ENCODE assay signal across 8 cellular contexts in the genomic region with DNA sequence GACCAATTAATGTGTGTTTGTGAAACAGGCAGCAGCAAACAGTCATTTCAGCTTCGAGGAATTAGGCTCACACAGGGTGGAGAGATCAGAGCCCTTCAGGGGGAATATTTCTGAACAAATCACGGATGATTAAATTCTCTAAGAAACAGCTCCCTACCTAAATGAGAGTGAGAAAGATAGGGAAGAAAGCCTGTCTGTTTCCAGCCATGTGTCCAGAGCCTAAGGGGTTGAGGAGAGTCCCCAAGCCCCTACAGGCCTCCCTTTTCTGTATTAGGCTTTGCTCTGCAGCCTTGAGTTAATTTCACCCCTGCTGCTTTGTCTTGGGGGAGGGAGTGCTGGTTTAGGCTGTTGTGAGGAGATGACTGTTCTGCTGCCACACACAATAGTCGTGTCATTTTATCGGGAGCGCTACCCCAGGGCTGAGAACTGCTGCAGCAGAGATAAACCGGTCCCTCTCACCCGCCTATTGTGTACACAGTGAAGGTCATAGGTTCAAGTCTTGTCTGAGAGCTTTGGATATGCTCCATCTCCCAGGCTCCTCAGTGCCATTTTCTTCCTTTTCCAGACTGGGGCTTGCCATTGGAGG. TPM values are rescaled to one million over a fixed set of nuclear protein-coding genes. Genes with fewer than 3 reads are reported as not detected.
A peak's percentile ranks its signal among the peaks of the same experiment; 100 is the strongest.
DNase-seq lines count a peak whose midpoint lies in the region; ATAC-seq, FAIRE-seq and TF ChIP-seq lines count a peak whose summit lies in the region.

No MANE protein-coding gene starts in this region.

- H3K36me3 Mint-ChIP-seq in astrocyte (ENCODE audit: low read depth, unreplicated experiment) = peaks cover 2% of the 10 kb centered on the region

- H3K27me3 ChIP-seq in astrocyte (ENCODE audit: insufficient read depth, low read length) (no peaks in the 10 kb centered on the region), iPS-15b (ENCODE audit: control insufficient read depth, insufficient read depth, low read length) (no peaks in the 10 kb centered on the region), gastrocnemius medialis (no peaks in the 10 kb centered on the region)

- ATAC-seq in gastrocnemius medialis = no peak

- peak overlapping the region; percentile 87 for H3K4me3 Mint-ChIP-seq in astrocyte (ENCODE audit: unreplicated experiment)

- peaks cover 50% of the 10 kb centered on the region for H4K20me1 ChIP-seq in astrocyte (ENCODE audit: insufficient read depth, low read length)

- intact Hi-C loops in gastrocnemius medialis (cut with DNase I; ENCODE audit: low total_unique reads) = loop anchor here (5.0 kb wide), 3 partner anchors 74 to 376 kb away; partner anchors contain the start of genes PPIB and TRIP4

- H3K4me2 ChIP-seq in astrocyte (ENCODE audit: low read length) = peak overlapping the region; percentile 92

- H3K79me2 ChIP-seq in astrocyte (ENCODE audit: insufficient read depth, low read length) = peaks cover 58% of the 10 kb centered on the region

- H3K27me3 Mint-ChIP-seq in astrocyte (ENCODE audit: low read depth, unreplicated experiment) = no peaks in the 10 kb centered on the region

- peaks cover 40% of the 10 kb centered on the region for H3K4me1 Mint-ChIP-seq in astrocyte (ENCODE audit: low read depth, unreplicated experiment)

- DNase-seq in NCI-H187 (lab: John Stamatoyannopoulos, UW) (peak; percentile 27 to 39), NCI-H187 treated with DMSO at 0.1 percent for 48 hours (lab: John Stamatoyannopoulos, UW) (no peak), NCI-H774 (lab: John Stamatoyannopoulos, UW) (peak; percentile 16), astrocyte (ENCODE audit: low read depth) (peak; percentile 16), gastrocnemius medialis (no peak), occipital lobe (lab: John Stamatoyannopoulos, UW) (no peak), EL (no peak)

- H3K9me3 Mint-ChIP-seq in astrocyte (ENCODE audit: unreplicated experiment) = no peaks in the 10 kb centered on the region

- in situ Hi-C loops in gastrocnemius medialis (cut with MboI; ENCODE audit: low sequenced_read_pairs in 4 of 4) = no loop called here

- H3K4me1 ChIP-seq in astrocyte (ENCODE audit: insufficient read depth, low read length) (peaks cover 26% of the 10 kb centered on the region), iPS-15b (ENCODE audit: control insufficient read depth, insufficient read depth, low read length) (peaks cover 25% of the 10 kb centered on the region), gastrocnemius medialis (peaks cover 57 to 58% of the 10 kb centered on the region in 2 donors)

- no peak for TF ChIP-seq CTCF in astrocyte (IDR thresholded peaks at IDR 0.05; ENCODE audit: insufficient read depth, low read depth, low read length)
- TF ChIP-seq CTCF in gastrocnemius medialis (IDR thresholded peaks at IDR 0.05 in 4 of 5, conservative IDR thresholded peaks at IDR 0.05 in 1 of 5) = no peak

- H3K4me3 ChIP-seq in astrocyte (ENCODE audit: insufficient read depth, low read depth, low read length) = peak overlapping the region; percentile 75
- peak overlapping the region; percentile 93 for H3K4me3 ChIP-seq in iPS-15b (ENCODE audit: low read depth, low read length)
- peak overlapping the region; percentile 55 to 76 (median 72) for H3K4me3 ChIP-seq in gastrocnemius medialis

- no peak for TF ChIP-seq POLR2A in gastrocnemius medialis (IDR thresholded peaks at IDR 0.05)

- H3K36me3 ChIP-seq in astrocyte (ENCODE audit: insufficient read depth, low read length) (peaks cover 5% of the 10 kb centered on the region), iPS-15b (ENCODE audit: control insufficient read depth, insufficient read depth, low read length) (no peaks in the 10 kb centered on the region), gastrocnemius medialis (no peaks in the 10 kb centered on the region)

- FAIRE-seq in astrocyte (lab: Jason Lieb, UNC) = no peak

- H2AFZ ChIP-seq in astrocyte (ENCODE audit: low read depth, low read length) = peak overlapping the region; percentile 8

- H3K9ac ChIP-seq in astrocyte (ENCODE audit: low read length) (peak overlapping the region; percentile 82), iPS-15b (ENCODE audit: low read depth, low read length) (peak overlapping the region; percentile 87)

- peak overlapping the region; percentile 48 for H3K27ac ChIP-seq in astrocyte (ENCODE audit: low read depth, low read length)
- H3K27ac ChIP-seq in gastrocnemius medialis = peak overlapping the region; percentile 83 to 91 (median 88)

- H3K9me3 ChIP-seq in astrocyte (ENCODE audit: insufficient read depth, low read depth, low read length) = no peaks in the 10 kb centered on the region
- H3K9me3 ChIP-seq in iPS-15b (ENCODE audit: control insufficient read depth, insufficient read depth, low read length) = no peaks in the 10 kb centered on the region
- H3K9me3 ChIP-seq in gastrocnemius medialis = no peaks in the 10 kb centered on the region

- peak overlapping the region; percentile 56 for H3K27ac Mint-ChIP-seq in astrocyte (ENCODE audit: unreplicated experiment)

RNA-seq across cellular contexts. Expression of gene ZNF609, which starts 1.3 kb away (rescaled TPM):
- total RNA-seq in astrocyte (38.5 and 40.8 TPM in 2 replicates), gastrocnemius medialis (10 to 100 TPM; 10.3 to 16.5 (median 12.4) TPM), occipital lobe (29.8 TPM)

Comparison
In these comparisons a context has a peak if more than half of its experiments do, and no peak if none do; other contexts are left out.
1. DNase-seq: peak in NCI-H187 (2 of 2), NCI-H774 (single experiment) and astrocyte (single experiment); none in NCI-H187 treated with DMSO at 0.1 percent for 48 hours (single experiment), gastrocnemius medialis (0 of 2), occipital lobe (single experiment) and EL (single experiment).
2. Peak in every context shown above with its lines, with median percentiles within 50 percentile points of each other: H3K4me3 ChIP-seq.